ENCODE assay signal across 10 cellular contexts in the genomic region with DNA sequence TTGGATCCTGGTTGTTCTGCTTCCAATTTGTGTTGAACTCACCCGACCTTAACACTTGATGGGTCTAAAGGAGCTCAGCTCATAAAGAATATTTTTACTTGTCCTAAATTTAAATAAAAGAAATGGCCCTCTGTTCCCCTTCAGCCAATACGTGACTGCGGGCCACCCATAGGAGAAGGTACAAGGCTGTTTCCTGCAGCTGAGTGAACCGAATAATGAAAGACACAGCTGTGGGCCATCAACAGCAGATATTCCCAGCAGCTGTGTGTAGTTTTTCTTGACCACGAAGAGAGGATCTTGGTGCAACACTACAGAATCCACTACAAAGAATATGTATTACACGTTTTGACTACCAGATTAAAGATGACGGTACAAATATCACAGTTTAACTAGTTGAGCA.
"Had no signal": no experiment of that assay in that cellular context is flagged by ENCODE, and none has a peak within 500 bp of the region (broad histone marks: within the 10 kb centered on the region; RNA-seq: fewer than 3 reads in every experiment).

No MANE protein-coding gene starts in this region.

- H3K4me2 ChIP-seq: GM23338 had no signal

- H3K4me3 ChIP-seq: GM23338, K562 had no signal

- DNase-seq: H9, HCEC 1CT, HFFc6, IMR-90, KG1 had no signal

- H3K4me3 Mint-ChIP-seq: GM23338, H9, HFFc6 had no signal

- H3K27ac ChIP-seq: HL-60 had no signal

- ATAC-seq: GM23338, K562 had no signal

- FAIRE-seq: H1, H54, K562 had no signal

- H3K9me3 Mint-ChIP-seq: H9 had no signal

- H3K4me1 Mint-ChIP-seq: GM23338, H9 had no signal

- H2AFZ ChIP-seq: GM23338 had no signal

- H3K27ac Mint-ChIP-seq: GM23338, H9, HFFc6 had no signal
